ENCODE assay signal across 18 cellular contexts in the genomic region with DNA sequence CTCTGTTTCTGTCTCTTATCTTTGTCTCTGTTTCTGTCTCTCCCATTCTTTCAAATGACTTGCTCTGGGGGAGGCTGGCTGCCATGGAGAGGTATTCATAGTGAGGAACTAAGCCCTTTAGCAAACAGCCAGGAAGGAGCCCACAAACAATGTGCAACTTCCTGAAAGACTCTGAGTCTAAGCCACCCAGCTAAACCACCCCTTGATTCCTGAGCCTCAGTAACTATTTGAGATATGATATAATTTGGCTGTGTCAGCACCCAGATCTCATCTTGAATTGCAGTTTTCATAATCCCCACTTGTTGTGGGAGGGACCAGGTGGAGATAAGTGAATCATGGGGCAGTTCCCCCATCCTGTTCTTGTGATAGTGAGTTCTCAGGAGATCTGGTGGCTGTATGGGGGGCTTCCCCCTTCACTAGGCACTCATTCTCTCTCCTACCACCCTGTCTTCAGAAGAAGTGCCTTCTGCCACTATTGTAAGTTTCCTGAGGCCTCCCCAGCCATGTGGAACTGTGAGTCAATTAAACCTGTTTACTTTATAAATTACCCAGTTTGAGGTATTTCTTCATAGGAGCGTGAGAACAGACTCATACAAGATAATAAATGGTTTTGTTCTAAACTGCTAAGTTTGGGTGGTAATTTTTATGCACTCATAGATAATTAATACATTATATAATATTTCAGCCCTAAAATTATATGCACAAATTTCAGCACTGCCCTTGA.
DNase-seq lines count a peak whose midpoint lies in the region; ATAC-seq and TF ChIP-seq lines count a peak whose summit lies in the region.
"Had no signal": no experiment of that assay in that cellular context is flagged by ENCODE, and none has a peak within 500 bp of the region (broad histone marks: within the 10 kb centered on the region; RNA-seq: fewer than 3 reads in every experiment).

No MANE protein-coding gene starts in this region.

- H3K27me3 ChIP-seq in left ventricle myocardium inferior (ENCODE audit: low read depth), result no peaks in the 10 kb centered on the region
- H3K27me3 ChIP-seq: adrenal gland, sigmoid colon had no signal

- H3K9ac ChIP-seq in SK-N-MC (ENCODE audit: insufficient read length), result no peak overlapping the region

- TF ChIP-seq CTCF in epithelial cell of esophagus (IDR thresholded peaks at IDR 0.05; ENCODE audit: insufficient read depth, low read depth, low read length, missing control alignments) (no peak), left ventricle myocardium inferior (IDR thresholded peaks at IDR 0.05; ENCODE audit: borderline replicate concordance) (no peak)

- H3K36me3 ChIP-seq in SK-N-MC (ENCODE audit: insufficient read depth, low read length) (peaks cover 5% of the 10 kb centered on the region), left ventricle myocardium inferior (no peaks in the 10 kb centered on the region)
- H3K36me3 ChIP-seq: adrenal gland, sigmoid colon, WERI-Rb-1 had no signal

- intact Hi-C loops in left ventricle myocardium inferior (cut with micrococcal nuclease), result no loop called here

- ATAC-seq in GM21717 (IDR thresholded peaks at IDR 0.05; ENCODE audit: unreplicated experiment) (no peak), HG03565 (IDR thresholded peaks at IDR 0.05; ENCODE audit: unreplicated experiment) (no peak)
- ATAC-seq: PC-3 had no signal

- H3K27ac ChIP-seq in SK-N-MC (peak overlapping the region; percentile 87), left ventricle myocardium inferior (replicated peaks) (no peak overlapping the region)
- H3K27ac ChIP-seq: adrenal gland, sigmoid colon, WERI-Rb-1 had no signal

- H3K4me1 ChIP-seq in left ventricle myocardium inferior, result no peaks in the 10 kb centered on the region
- H3K4me1 ChIP-seq: adrenal gland had no signal

- H3K9me3 ChIP-seq in SK-N-MC (ENCODE audit: low read depth, low read length), result no peaks in the 10 kb centered on the region; the same call in 1 of the 2 replicates
- H3K9me3 ChIP-seq in left ventricle myocardium inferior (replicated peaks), result peaks cover 9% of the 10 kb centered on the region
- H3K9me3 ChIP-seq: adrenal gland, sigmoid colon had no signal

- H3K4me3 ChIP-seq in SK-N-MC (peak overlapping the region; percentile 42), epithelial cell of esophagus (ENCODE audit: low read length) (no peak overlapping the region), left ventricle myocardium inferior (no peak overlapping the region)
- H3K4me3 ChIP-seq: adrenal gland, sigmoid colon had no signal

- peak; percentile 52 for DNase-seq in SIG-M5 treated with dmso at 0.1 percent for 504 hours (lab: John Stamatoyannopoulos, UW; ENCODE audit: unreplicated experiment)
- no peak for DNase-seq in SIG-M5 (lab: John Stamatoyannopoulos, UW)
- DNase-seq in SK-N-MC (ENCODE audit: low read depth, low spot score), result peak; percentile 65
- peak; percentile 4 for DNase-seq in epithelial cell of esophagus (ENCODE audit: low read depth)
- DNase-seq in activated CD8-positive, alpha-beta memory T cell treated with anti-CD3 and anti-CD28 coated beads for 24 hours, result no peak
- no peak for DNase-seq in left ventricle myocardium inferior
- DNase-seq: 8988T; adrenal gland; C1 segment of cervical spinal cord; DMS79; NCI-H1417; NCI-H345; PC-3; sigmoid colon; stimulated activated CD8-positive, alpha-beta memory T cell treated with anti-CD3 and anti-CD28 coated beads, Interleukin-4, amount 100 ng/mL, for 48 hours; WERI-Rb-1 had no signal

Comparison
In these comparisons a context has a peak if more than half of its experiments do, and no peak if none do; other contexts are left out.
1. DNase-seq: peak in SIG-M5 treated with dmso at 0.1 percent for 504 hours (single experiment), SK-N-MC (single experiment) and epithelial cell of esophagus (single experiment); none in SIG-M5 (single experiment), activated CD8-positive, alpha-beta memory T cell treated with anti-CD3 and anti-CD28 coated beads for 24 hours (single experiment) and left ventricle myocardium inferior (single experiment).